Comparison of ENCODE assay signal across 25 cellular contexts in the genomic region with DNA sequence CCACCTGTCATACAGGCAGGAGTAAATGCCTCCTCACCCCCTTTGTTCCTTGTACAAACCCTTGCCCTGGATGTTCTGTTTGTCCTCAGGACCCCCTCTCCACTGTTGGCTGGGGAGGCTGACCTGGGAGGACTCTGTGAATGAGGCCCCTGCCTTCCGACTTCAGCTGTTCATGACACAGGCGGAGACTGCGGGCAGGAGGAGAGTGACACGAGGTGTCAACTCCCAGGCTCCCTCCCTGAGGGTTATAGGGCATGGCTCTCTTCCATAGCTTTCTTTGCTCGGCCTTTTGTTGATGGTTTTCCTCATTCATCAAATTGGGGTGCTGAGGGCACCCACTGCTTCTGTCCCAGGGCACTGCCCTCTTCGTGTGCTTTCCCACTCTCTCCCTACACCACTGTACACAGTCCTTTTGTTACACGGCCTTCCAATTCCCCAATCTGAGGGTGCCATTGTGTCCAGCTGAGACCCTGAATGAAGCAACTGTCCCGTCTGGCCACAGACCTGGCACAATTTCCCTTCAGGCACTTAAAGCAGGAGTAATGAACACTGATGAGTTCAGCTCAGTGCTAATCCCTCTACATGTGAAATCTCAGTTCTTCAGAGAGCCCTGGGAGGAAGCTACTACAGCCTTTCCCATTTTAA. TPM values are rescaled to one million over a fixed set of nuclear protein-coding genes. Genes with fewer than 3 reads are reported as not detected.
DNase-seq lines count a peak whose midpoint lies in the region; ATAC-seq and TF ChIP-seq lines count a peak whose summit lies in the region.
"Had no signal": no experiment of that assay in that cellular context is flagged by ENCODE, and none has a peak within 500 bp of the region (broad histone marks: within the 10 kb centered on the region; RNA-seq: fewer than 3 reads in every experiment).

No MANE protein-coding gene starts in this region.

- no peaks in the 10 kb centered on the region for H3K36me3 ChIP-seq in BLaER1 treated with 17β-estradiol and CSF1 and Interleukin-3, amounts not matched to agents 10 nM and 100 nM
- H3K36me3 ChIP-seq in endodermal cell (ENCODE audit: control insufficient read depth, insufficient read depth, low read length) (no peaks in the 10 kb centered on the region), mesenchymal stem cell (ENCODE audit: control insufficient read depth in 1 of 2, insufficient read depth in 2 of 2, low read depth in 1 of 2, low read length in 2 of 2) (peaks cover 0 to 12% of the 10 kb centered on the region in 2 experiments)
- H3K36me3 ChIP-seq: BLaER1, MG63, Peyer's patch had no signal

- no peak overlapping the region for H3K4me3 ChIP-seq in BLaER1 treated with 17β-estradiol and CSF1 and Interleukin-3, amounts not matched to agents 10 nM and 100 nM
- H3K4me3 ChIP-seq in endodermal cell (ENCODE audit: low read length) = no peak overlapping the region
- H3K4me3 ChIP-seq in mesenchymal stem cell (ENCODE audit: insufficient read depth in 1 of 2, low read depth in 1 of 2, low read length in 2 of 2) = no peak overlapping the region
- H3K4me3 ChIP-seq: BLaER1, GM23248, K562, MG63, Peyer's patch had no signal

- no peak overlapping the region for H2AFZ ChIP-seq in mesenchymal stem cell (ENCODE audit: low read depth, low read length)
- H2AFZ ChIP-seq: GM23248 had no signal

- no peak overlapping the region for H3K4ac ChIP-seq in mesenchymal stem cell (ENCODE audit: low read depth in 1 of 2, low read length in 2 of 2)

- H2BK5ac ChIP-seq in mesenchymal stem cell (ENCODE audit: low read depth, low read length, poor library complexity, severe bottlenecking) = no peak overlapping the region

- H3K27ac ChIP-seq in BLaER1 treated with 17β-estradiol and CSF1 and Interleukin-3, amounts not matched to agents 10 nM and 100 nM = peak overlapping the region in 1 of 11 experiments; percentile 56; a peak in 1 of 22 replicates
- H3K27ac ChIP-seq in endodermal cell (ENCODE audit: low read depth, low read length) = no peak overlapping the region
- no peak overlapping the region for H3K27ac ChIP-seq in mesenchymal stem cell (ENCODE audit: low read length, poor library complexity, severe bottlenecking)
- H3K27ac ChIP-seq: BLaER1, GM23248, HL-60, Peyer's patch had no signal

- no peaks in the 10 kb centered on the region for H3K9me3 ChIP-seq in BLaER1 treated with 17β-estradiol and CSF1 and Interleukin-3, amounts not matched to agents 10 nM and 100 nM (replicated peaks in 1 of 11)
- H3K9me3 ChIP-seq in endodermal cell (ENCODE audit: control insufficient read depth, low read length) (no peaks in the 10 kb centered on the region), mesenchymal stem cell (ENCODE audit: control insufficient read depth, low read length) (no peaks in the 10 kb centered on the region)
- H3K9me3 ChIP-seq: BLaER1, MG63, Peyer's patch had no signal

- no peaks in the 10 kb centered on the region for H3K9me3 Mint-ChIP-seq in endodermal cell
- no peaks in the 10 kb centered on the region for H3K9me3 Mint-ChIP-seq in activated T-cell treated with anti-CD3 and anti-CD28 coated beads, Interleukin-2, amount 50 U/mL, for 72 hours
- H3K9me3 Mint-ChIP-seq: CD8-positive, alpha-beta T cell; H9 had no signal

- H3K27ac Mint-ChIP-seq in endodermal cell = no peak overlapping the region
- H3K27ac Mint-ChIP-seq in activated T-cell treated with anti-CD3 and anti-CD28 coated beads, Interleukin-2, amount 50 U/mL, for 72 hours = no peak overlapping the region
- H3K27ac Mint-ChIP-seq: CD8-positive, alpha-beta T cell had no signal

- H4K8ac ChIP-seq in mesenchymal stem cell (ENCODE audit: low read length) = no peak overlapping the region

- H3K9ac ChIP-seq in BLaER1 treated with 17β-estradiol and CSF1 and Interleukin-3, amounts not matched to agents 10 nM and 100 nM = no peak overlapping the region
- H3K9ac ChIP-seq in endodermal cell (ENCODE audit: extremely low read depth, low read length, poor library complexity, severe bottlenecking) (no peak overlapping the region), mesenchymal stem cell (ENCODE audit: low read length) (no peak overlapping the region)
- H3K9ac ChIP-seq: BLaER1, GM23248 had no signal

- H3K4me1 Mint-ChIP-seq in endodermal cell = peaks cover 15% of the 10 kb centered on the region
- H3K4me1 Mint-ChIP-seq in activated T-cell treated with anti-CD3 and anti-CD28 coated beads, Interleukin-2, amount 50 U/mL, for 72 hours (ENCODE audit: low read depth) = no peaks in the 10 kb centered on the region

- H2BK120ac ChIP-seq in mesenchymal stem cell (ENCODE audit: low read depth, low read length) = no peak overlapping the region

- no peaks in the 10 kb centered on the region for H3K36me3 Mint-ChIP-seq in endodermal cell (ENCODE audit: low read depth)
- H3K36me3 Mint-ChIP-seq in activated T-cell treated with anti-CD3 and anti-CD28 coated beads, Interleukin-2, amount 50 U/mL, for 72 hours (ENCODE audit: insufficient read depth in 2 of 2) = no peaks in the 10 kb centered on the region
- H3K36me3 Mint-ChIP-seq: CD8-positive, alpha-beta T cell had no signal

- H3K14ac ChIP-seq in mesenchymal stem cell (ENCODE audit: low read length in 2 of 2) = no peak overlapping the region

- no peak overlapping the region for H2BK12ac ChIP-seq in mesenchymal stem cell (ENCODE audit: low read length in 2 of 2)

- WGBS in endodermal cell (ENCODE audit: insufficient coverage in 1 of 2, insufficient read length in 1 of 2), 2 experiments = 90% methylated on average over 4 to 8 of the region's 8 CpGs
- WGBS in mesenchymal stem cell = 79% methylated on average over 8 of the region's 8 CpGs

- H4K91ac ChIP-seq in mesenchymal stem cell (ENCODE audit: low read length) = no peak overlapping the region

- ATAC-seq in activated T-cell treated with anti-CD3 and anti-CD28 coated beads, Interleukin-2, amount 50 U/mL, for 72 hours (replicated peaks in 1 of 2) = no peak
- ATAC-seq: CD8-positive, alpha-beta T cell; HepG2; K562 had no signal

- H3K27me3 Mint-ChIP-seq in endodermal cell (ENCODE audit: insufficient read depth) = no peaks in the 10 kb centered on the region
- peaks cover 46% of the 10 kb centered on the region for H3K27me3 Mint-ChIP-seq in activated T-cell treated with anti-CD3 and anti-CD28 coated beads, Interleukin-2, amount 50 U/mL, for 72 hours (ENCODE audit: low read depth)

- no peak overlapping the region for H2BK15ac ChIP-seq in mesenchymal stem cell (ENCODE audit: low read depth, poor library complexity, severe bottlenecking)

- H4K20me1 ChIP-seq in BLaER1 treated with 17β-estradiol and CSF1 and Interleukin-3, amounts not matched to agents 10 nM and 100 nM = no peaks in the 10 kb centered on the region
- H4K20me1 ChIP-seq: BLaER1 had no signal

- peak; percentile 22 for DNase-seq in endodermal cell
- DNase-seq in mesenchymal stem cell = no peak
- peak; percentile 65 for DNase-seq in superior temporal gyrus (ENCODE audit: extremely low spot score)
- DNase-seq in NCI-H128 (lab: John Stamatoyannopoulos, UW; ENCODE audit: unreplicated experiment) = no peak
- no peak for DNase-seq in activated T-cell treated with anti-CD3 and anti-CD28 coated beads, Interleukin-2, amount 50 U/mL, for 72 hours
- DNase-seq in T-helper 2 cell = no peak
- DNase-seq: CD8-positive, alpha-beta T cell; GM23248; H9; MG63; NCI-H1436; NCI-H1930; NCI-H2227 treated with DMSO at 0.1 percent for 48 hours; NCI-H510A treated with DMSO at 0.1 percent for 48 hours; NCI-H774; NK-92 treated with Interleukin-12 subunit alpha and Interleukin-12 subunit beta, amount 100 ng/mL, for 24 hours; Peyer's patch had no signal

- peaks cover 15 to 57% (median 36%) of the 10 kb centered on the region in 10 experiments for H3K4me1 ChIP-seq in BLaER1 treated with 17β-estradiol and CSF1 and Interleukin-3, amounts not matched to agents 10 nM and 100 nM
- H3K4me1 ChIP-seq in endodermal cell (ENCODE audit: control insufficient read depth, insufficient read depth, low read length) (peaks cover 7% of the 10 kb centered on the region), mesenchymal stem cell (ENCODE audit: control insufficient read depth, insufficient read depth, low read depth, low read length) (peaks cover 34% of the 10 kb centered on the region)
- H3K4me1 ChIP-seq: Peyer's patch had no signal

- H3K23ac ChIP-seq in mesenchymal stem cell (ENCODE audit: low read length in 2 of 2) = no peak overlapping the region

- H2AK5ac ChIP-seq in mesenchymal stem cell (ENCODE audit: low read length, severe bottlenecking) = peak overlapping the region; percentile 9

- no peak for TF ChIP-seq CTCF in endodermal cell (conservative IDR thresholded peaks at IDR 0.05)

- H3K18ac ChIP-seq in mesenchymal stem cell (ENCODE audit: low read depth in 1 of 2, low read length in 2 of 2) = no peak overlapping the region

- peaks cover 31% of the 10 kb centered on the region for H3K79me1 ChIP-seq in mesenchymal stem cell (replicated peaks; ENCODE audit: low read length, poor library complexity, severe bottlenecking)

- peaks cover 0 to 4% (median 0%) of the 10 kb centered on the region in 11 experiments; a peak in 1 of 22 replicates for H3K27me3 ChIP-seq in BLaER1 treated with 17β-estradiol and CSF1 and Interleukin-3, amounts not matched to agents 10 nM and 100 nM
- H3K27me3 ChIP-seq in endodermal cell (ENCODE audit: control insufficient read depth, insufficient read depth, low read length, poor library complexity, severe bottlenecking) = peaks cover 34% of the 10 kb centered on the region
- H3K27me3 ChIP-seq in mesenchymal stem cell (ENCODE audit: control insufficient read depth in 1 of 2, insufficient read depth in 1 of 2, low read length in 2 of 2) = peaks cover 0 to 55% of the 10 kb centered on the region in 2 experiments
- H3K27me3 ChIP-seq: BLaER1, MG63, Peyer's patch had no signal

- H3K4me3 Mint-ChIP-seq in endodermal cell = no peak overlapping the region
- no peak overlapping the region for H3K4me3 Mint-ChIP-seq in activated T-cell treated with anti-CD3 and anti-CD28 coated beads, Interleukin-2, amount 50 U/mL, for 72 hours
- H3K4me3 Mint-ChIP-seq: CD8-positive, alpha-beta T cell; H9 had no signal

- peak overlapping the region in 8 of 11 experiments; percentile 70 to 88 (median 80); a peak in 15 of 22 replicates for H3K4me2 ChIP-seq in BLaER1 treated with 17β-estradiol and CSF1 and Interleukin-3, amounts not matched to agents 10 nM and 100 nM
- H3K4me2 ChIP-seq in mesenchymal stem cell (ENCODE audit: low read length, poor library complexity, severe bottlenecking) = no peak overlapping the region
- H3K4me2 ChIP-seq: BLaER1 had no signal

RNA-seq across cellular contexts. Expression of a gene that starts 33.8 kb away (rescaled TPM):
- not detected for total RNA-seq in endodermal cell
- polyA plus RNA-seq in endodermal cell (2013, experiment 1 of 2) = 2.9 TPM
- 2.8 TPM for polyA plus RNA-seq in endodermal cell (2013, experiment 2 of 2)
- polyA plus RNA-seq in mesenchymal stem cell (2013, experiment 1 of 2) = not detected
- not detected for polyA plus RNA-seq in mesenchymal stem cell (2013, experiment 2 of 2)
- not detected for total RNA-seq in activated T-cell treated with anti-CD3 and anti-CD28 coated beads, Interleukin-2, amount 50 U/mL, for 72 hours
- total RNA-seq: CD8-positive, alpha-beta T cell; GM23248; HepG2; HT-29; K562; LHCN-M2; OCI-LY7; Peyer's patch had no signal
- polyA plus RNA-seq: GM23248, HepG2, K562 had no signal

Comparison
In these comparisons a context has a peak if more than half of its experiments do, and no peak if none do; other contexts are left out.
1. DNase-seq: peak in endodermal cell (single experiment) and superior temporal gyrus (single experiment); none in mesenchymal stem cell (single experiment), NCI-H128 (single experiment), activated T-cell treated with anti-CD3 and anti-CD28 coated beads, Interleukin-2, amount 50 U/mL, for 72 hours (0 of 2) and T-helper 2 cell (0 of 5).